In genomic region chr19:53962887-53963435, GRCh38 we compare ENCODE assay signal across 2 cellular contexts.
TF ChIP-seq lines count a peak whose summit lies in the region.

Gene CACNG8 (plus strand): TSS chr19:53962937.

TF ChIP-seq in GM23338, 12 proteins besides CTCF, POLR2A, EP300 and RAD21 (continued from another document):
- TF ChIP-seq REST (IDR thresholded peaks at IDR 0.05; ENCODE audit: unreplicated experiment) (no peak), STAT1 (IDR thresholded peaks at IDR 0.05; ENCODE audit: unreplicated experiment) (no peak), ZNF331 (CRISPR knock-in tag; IDR thresholded peaks at IDR 0.05; ENCODE audit: low read depth) (no peak), ETS1 (IDR thresholded peaks at IDR 0.05) (no peak), POLR2AphosphoS5 (IDR thresholded peaks at IDR 0.05; ENCODE audit: low read depth) (no peak; the same call in 1 of the 2 replicates), NANOG (IDR thresholded peaks at IDR 0.05; ENCODE audit: borderline replicate concordance) (no peak), JUNB (IDR thresholded peaks at IDR 0.05; ENCODE audit: unreplicated experiment) (no peak), CREB1 (CRISPR knock-in tag; IDR thresholded peaks at IDR 0.05; ENCODE audit: low read depth) (no peak), ZNF114 (CRISPR knock-in tag; IDR thresholded peaks at IDR 0.05) (no peak), ZNF462 (CRISPR knock-in tag; IDR thresholded peaks at IDR 0.05) (no peak), EZH2phosphoT487 (IDR thresholded peaks at IDR 0.05; ENCODE audit: unreplicated experiment) (no peak)

TF ChIP-seq in WTC11, 78 proteins besides CTCF, POLR2A, EP300 and RAD21 (continued from another document):
- TF ChIP-seq E2F1 (CRISPR knock-in tag; IDR thresholded peaks at IDR 0.05), result 0 out of 2 replicates have a peak, but pooled peaks have one; percentile 49
TF ChIP-seq in WTC11: peak in this region for 1.
